1 cellular context compared by ENCODE assay signal in the genomic region with DNA sequence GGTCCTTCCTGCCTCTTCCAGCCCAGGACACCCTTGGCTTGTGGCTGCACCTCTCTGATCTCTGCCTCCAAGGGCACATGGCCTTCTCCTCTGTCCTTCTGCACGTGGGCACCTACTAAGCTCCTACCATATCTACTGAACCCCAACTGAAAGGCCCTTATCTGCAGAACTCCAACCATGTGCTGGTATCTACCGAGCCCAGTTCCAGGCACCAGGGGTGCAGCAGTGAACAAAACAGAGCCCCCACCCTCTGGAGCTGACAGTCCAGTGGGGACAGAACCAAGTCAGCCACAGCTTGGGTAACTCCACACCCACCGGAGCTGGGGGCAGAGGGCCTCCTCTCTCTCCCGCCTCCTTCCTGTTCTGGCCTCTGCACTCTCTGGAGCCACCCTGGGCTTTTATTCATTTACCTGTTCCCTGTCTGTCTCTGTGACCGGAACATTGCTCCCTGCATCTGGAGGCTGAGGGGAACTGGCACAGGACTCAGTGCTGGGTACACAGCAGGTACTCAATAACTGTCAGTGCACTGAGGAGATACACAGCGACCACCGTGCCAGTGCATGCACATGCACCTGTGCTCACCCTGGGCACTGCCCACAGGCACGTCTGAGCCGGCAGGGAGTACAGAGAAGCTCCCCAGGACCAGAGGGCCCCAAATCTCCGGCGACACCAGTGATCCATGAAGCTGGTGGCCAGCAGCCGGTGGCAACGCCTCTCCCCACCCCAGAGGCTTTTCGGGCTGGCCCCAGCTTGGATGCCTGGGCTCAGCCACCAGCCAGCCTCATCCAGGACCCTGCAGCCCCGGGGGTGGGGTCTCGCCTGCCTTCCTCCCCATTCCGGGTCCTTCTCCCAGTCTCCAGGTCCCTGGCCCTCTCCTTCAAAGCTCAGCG.
TF ChIP-seq lines count a peak whose summit lies in the region.

No MANE protein-coding gene starts in this region.

TF ChIP-seq in endothelial cell of umbilical vein, 7 proteins besides CTCF, POLR2A, EP300 and RAD21:
- no peak for TF ChIP-seq JUN (IDR thresholded peaks at IDR 0.05; ENCODE audit: borderline replicate concordance, insufficient read depth, insufficient read length, low read depth)
